In the genomic region with DNA sequence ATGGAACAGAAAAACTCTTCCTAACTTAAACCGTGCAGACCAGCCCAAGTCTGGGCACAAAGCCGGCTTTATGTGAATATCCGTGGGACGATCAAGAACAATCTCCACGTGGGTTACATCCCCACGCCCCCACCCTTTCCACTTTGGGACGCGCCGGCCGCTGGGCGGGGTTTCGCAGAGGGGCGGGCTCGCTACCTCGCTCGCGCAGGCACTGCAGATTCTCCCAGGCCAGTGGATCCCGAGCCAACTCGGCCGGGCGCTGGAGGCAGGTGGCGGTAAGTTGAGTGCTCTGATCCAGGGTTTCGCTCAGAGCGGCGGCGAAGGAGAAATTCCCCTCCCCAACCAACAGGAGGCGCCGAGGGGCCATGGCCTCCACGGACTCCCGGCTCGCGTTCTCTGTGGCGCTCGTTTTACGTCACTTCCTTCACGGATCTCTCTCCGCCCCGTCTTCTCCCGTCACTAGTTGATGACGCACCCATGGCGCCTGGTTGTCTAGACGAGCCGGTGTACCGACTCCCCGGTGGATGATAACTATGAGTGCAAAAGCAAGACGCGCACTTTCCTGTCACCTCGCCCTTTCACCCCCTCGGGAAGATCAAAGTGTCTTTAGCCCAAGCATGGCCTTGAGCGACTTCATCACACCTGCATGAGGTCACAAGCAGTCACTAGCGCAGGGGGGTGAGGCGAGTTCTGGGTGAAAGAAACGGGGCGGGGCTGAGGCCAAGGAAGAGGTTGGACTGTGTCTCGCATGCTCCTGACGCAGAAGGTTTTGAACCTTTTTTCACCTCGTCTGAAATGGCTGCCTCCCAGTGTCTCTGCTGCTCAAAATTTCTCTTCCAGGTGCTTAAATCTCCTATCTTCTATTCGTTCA, we compare ENCODE assay signal across 1 cellular context.
A peak's percentile ranks its signal among the peaks of the same experiment; 100 is the strongest.
TF ChIP-seq lines count a peak whose summit lies in the region.

A gene with protein sequence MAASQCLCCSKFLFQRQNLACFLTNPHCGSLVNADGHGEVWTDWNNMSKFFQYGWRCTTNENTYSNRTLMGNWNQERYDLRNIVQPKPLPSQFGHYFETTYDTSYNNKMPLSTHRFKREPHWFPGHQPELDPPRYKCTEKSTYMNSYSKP (plus strand): TSS at position 776 of the 871 bp plus-strand sequence. CDS start 20 bp downstream, at position 796.
A gene with protein sequence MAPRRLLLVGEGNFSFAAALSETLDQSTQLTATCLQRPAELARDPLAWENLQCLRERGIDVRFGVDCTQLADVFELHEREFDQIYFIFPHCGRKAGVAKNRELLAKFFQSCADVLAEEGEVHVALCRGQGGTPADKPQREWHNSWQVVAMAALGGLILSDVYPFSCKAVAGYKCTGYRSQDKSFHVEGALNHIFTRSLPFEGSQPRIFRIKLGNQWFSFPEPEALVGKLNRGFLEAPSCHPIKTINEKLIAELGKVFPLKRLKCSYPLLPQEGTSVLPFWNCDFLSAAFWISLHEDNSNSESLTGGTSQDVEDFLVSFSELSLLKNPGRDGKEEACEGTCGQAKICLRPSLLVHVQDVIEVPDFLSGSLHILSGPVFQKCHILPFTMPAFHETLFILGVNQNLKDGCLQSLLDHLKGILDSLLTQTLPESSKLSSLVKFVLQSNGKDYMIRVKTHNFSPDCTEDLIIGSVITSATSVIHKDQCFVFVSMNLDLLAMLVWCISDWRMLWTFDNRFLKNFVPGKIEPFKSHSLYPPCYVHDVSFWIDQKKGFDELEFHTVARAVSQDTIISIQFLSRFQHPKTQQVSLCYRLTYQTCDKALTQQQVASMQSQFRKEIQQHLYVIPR (minus strand): TSS at position 400 of the 871 bp plus-strand sequence. CDS start 33 bp downstream, at position 367.

TF ChIP-seq in HepG2, 621 proteins besides CTCF, POLR2A, EP300 and RAD21 (continued from another document and continues in another):
- TF ChIP-seq, protein P1, sequence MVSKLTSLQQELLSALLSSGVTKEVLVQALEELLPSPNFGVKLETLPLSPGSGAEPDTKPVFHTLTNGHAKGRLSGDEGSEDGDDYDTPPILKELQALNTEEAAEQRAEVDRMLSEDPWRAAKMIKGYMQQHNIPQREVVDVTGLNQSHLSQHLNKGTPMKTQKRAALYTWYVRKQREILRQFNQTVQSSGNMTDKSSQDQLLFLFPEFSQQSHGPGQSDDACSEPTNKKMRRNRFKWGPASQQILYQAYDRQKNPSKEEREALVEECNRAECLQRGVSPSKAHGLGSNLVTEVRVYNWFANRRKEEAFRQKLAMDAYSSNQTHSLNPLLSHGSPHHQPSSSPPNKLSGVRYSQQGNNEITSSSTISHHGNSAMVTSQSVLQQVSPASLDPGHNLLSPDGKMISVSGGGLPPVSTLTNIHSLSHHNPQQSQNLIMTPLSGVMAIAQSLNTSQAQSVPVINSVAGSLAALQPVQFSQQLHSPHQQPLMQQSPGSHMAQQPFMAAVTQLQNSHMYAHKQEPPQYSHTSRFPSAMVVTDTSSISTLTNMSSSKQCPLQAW (CRISPR knock-in tag; IDR thresholded peaks at IDR 0.05) = peak; percentile 85; the same call in 1 of the 2 replicates
- TF ChIP-seq EZH2 (conservative IDR thresholded peaks at IDR 0.05; ENCODE audit: low read depth, low read length) (no peak), NPAS2 (CRISPR knock-in tag; IDR thresholded peaks at IDR 0.05; ENCODE audit: borderline replicate concordance) (no peak), ZNF292 (CRISPR knock-in tag; IDR thresholded peaks at IDR 0.05; ENCODE audit: borderline replicate concordance, low read depth) (peak; percentile 58; the same call in 1 of the 2 replicates), NBN (conservative IDR thresholded peaks at IDR 0.05) (no peak), ZNF44 (CRISPR knock-in tag; IDR thresholded peaks at IDR 0.05) (no peak), ATAD3A (CRISPR knock-in tag; IDR thresholded peaks at IDR 0.05) (no peak), REL (CRISPR knock-in tag; conservative IDR thresholded peaks at IDR 0.05) (no peak), PPARG (CRISPR knock-in tag; conservative IDR thresholded peaks at IDR 0.05) (peak; percentile 63; the same call in 1 of the 2 replicates), PTBP1 (IDR thresholded peaks at IDR 0.05; ENCODE audit: low read depth, low read length, poor library complexity, severe bottlenecking) (no peak), SP140L (CRISPR knock-in tag; IDR thresholded peaks at IDR 0.05; ENCODE audit: borderline replicate concordance) (no peak), RXRB (CRISPR knock-in tag; IDR thresholded peaks at IDR 0.05; ENCODE audit: borderline replicate concordance) (peak; percentile 67), ZNF17 (CRISPR knock-in tag; IDR thresholded peaks at IDR 0.05) (no peak), ZNF615 (CRISPR knock-in tag; IDR thresholded peaks at IDR 0.05; ENCODE audit: borderline replicate concordance) (no peak), ZSCAN20 (CRISPR knock-in tag; IDR thresholded peaks at IDR 0.05; ENCODE audit: borderline replicate concordance) (no peak), AGO1 (IDR thresholded peaks at IDR 0.05; ENCODE audit: low read depth, low read length, poor library complexity, severe bottlenecking) (no peak), ZNF382 (CRISPR knock-in tag; IDR thresholded peaks at IDR 0.05; ENCODE audit: borderline replicate concordance) (no peak), TRIM24 (CRISPR knock-in tag; IDR thresholded peaks at IDR 0.05) (peak; percentile 26; the same call in 1 of the 2 replicates), SALL1 (CRISPR knock-in tag; IDR thresholded peaks at IDR 0.05) (peak; percentile 86; the same call in 1 of the 2 replicates), ELF4 (CRISPR knock-in tag; IDR thresholded peaks at IDR 0.05; ENCODE audit: borderline replicate concordance) (peak; percentile 47; the same call in 1 of the 2 replicates), ZNF556 (CRISPR knock-in tag; IDR thresholded peaks at IDR 0.05; ENCODE audit: borderline replicate concordance) (0 out of 2 replicates have a peak, but pooled peaks have one; percentile 20), ATM (IDR thresholded peaks at IDR 0.05; ENCODE audit: borderline replicate concordance) (no peak), U2AF2 (IDR thresholded peaks at IDR 0.05; ENCODE audit: low read depth, low read length) (no peak), POLR2AphosphoS2 (IDR thresholded peaks at IDR 0.05; ENCODE audit: low read depth, low read length) (0 out of 2 replicates have a peak, but pooled peaks have one; percentile 52), ZNF329 (CRISPR knock-in tag; IDR thresholded peaks at IDR 0.05; ENCODE audit: low read depth) (peak; percentile 84), ZNF607 (CRISPR knock-in tag; IDR thresholded peaks at IDR 0.05; ENCODE audit: borderline replicate concordance) (no peak; the same call in none of the 2 replicates), PRMT3 (CRISPR knock-in tag; IDR thresholded peaks at IDR 0.05; ENCODE audit: borderline replicate concordance, low read depth) (no peak)
- TF ChIP-seq, protein P2, sequence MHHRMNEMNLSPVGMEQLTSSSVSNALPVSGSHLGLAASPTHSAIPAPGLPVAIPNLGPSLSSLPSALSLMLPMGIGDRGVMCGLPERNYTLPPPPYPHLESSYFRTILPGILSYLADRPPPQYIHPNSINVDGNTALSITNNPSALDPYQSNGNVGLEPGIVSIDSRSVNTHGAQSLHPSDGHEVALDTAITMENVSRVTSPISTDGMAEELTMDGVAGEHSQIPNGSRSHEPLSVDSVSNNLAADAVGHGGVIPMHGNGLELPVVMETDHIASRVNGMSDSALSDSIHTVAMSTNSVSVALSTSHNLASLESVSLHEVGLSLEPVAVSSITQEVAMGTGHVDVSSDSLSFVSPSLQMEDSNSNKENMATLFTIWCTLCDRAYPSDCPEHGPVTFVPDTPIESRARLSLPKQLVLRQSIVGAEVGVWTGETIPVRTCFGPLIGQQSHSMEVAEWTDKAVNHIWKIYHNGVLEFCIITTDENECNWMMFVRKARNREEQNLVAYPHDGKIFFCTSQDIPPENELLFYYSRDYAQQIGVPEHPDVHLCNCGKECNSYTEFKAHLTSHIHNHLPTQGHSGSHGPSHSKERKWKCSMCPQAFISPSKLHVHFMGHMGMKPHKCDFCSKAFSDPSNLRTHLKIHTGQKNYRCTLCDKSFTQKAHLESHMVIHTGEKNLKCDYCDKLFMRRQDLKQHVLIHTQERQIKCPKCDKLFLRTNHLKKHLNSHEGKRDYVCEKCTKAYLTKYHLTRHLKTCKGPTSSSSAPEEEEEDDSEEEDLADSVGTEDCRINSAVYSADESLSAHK (CRISPR knock-in tag; IDR thresholded peaks at IDR 0.05; ENCODE audit: borderline replicate concordance) = no peak
- TF ChIP-seq, protein P3, sequence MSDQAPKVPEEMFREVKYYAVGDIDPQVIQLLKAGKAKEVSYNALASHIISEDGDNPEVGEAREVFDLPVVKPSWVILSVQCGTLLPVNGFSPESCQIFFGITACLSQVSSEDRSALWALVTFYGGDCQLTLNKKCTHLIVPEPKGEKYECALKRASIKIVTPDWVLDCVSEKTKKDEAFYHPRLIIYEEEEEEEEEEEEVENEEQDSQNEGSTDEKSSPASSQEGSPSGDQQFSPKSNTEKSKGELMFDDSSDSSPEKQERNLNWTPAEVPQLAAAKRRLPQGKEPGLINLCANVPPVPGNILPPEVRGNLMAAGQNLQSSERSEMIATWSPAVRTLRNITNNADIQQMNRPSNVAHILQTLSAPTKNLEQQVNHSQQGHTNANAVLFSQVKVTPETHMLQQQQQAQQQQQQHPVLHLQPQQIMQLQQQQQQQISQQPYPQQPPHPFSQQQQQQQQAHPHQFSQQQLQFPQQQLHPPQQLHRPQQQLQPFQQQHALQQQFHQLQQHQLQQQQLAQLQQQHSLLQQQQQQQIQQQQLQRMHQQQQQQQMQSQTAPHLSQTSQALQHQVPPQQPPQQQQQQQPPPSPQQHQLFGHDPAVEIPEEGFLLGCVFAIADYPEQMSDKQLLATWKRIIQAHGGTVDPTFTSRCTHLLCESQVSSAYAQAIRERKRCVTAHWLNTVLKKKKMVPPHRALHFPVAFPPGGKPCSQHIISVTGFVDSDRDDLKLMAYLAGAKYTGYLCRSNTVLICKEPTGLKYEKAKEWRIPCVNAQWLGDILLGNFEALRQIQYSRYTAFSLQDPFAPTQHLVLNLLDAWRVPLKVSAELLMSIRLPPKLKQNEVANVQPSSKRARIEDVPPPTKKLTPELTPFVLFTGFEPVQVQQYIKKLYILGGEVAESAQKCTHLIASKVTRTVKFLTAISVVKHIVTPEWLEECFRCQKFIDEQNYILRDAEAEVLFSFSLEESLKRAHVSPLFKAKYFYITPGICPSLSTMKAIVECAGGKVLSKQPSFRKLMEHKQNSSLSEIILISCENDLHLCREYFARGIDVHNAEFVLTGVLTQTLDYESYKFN (CRISPR knock-in tag; conservative IDR thresholded peaks at IDR 0.05) = peak; percentile 71
- TF ChIP-seq, protein P4, sequence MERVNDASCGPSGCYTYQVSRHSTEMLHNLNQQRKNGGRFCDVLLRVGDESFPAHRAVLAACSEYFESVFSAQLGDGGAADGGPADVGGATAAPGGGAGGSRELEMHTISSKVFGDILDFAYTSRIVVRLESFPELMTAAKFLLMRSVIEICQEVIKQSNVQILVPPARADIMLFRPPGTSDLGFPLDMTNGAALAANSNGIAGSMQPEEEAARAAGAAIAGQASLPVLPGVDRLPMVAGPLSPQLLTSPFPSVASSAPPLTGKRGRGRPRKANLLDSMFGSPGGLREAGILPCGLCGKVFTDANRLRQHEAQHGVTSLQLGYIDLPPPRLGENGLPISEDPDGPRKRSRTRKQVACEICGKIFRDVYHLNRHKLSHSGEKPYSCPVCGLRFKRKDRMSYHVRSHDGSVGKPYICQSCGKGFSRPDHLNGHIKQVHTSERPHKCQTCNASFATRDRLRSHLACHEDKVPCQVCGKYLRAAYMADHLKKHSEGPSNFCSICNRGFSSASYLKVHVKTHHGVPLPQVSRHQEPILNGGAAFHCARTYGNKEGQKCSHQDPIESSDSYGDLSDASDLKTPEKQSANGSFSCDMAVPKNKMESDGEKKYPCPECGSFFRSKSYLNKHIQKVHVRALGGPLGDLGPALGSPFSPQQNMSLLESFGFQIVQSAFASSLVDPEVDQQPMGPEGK (CRISPR knock-in tag; IDR thresholded peaks at IDR 0.05) = peak; percentile 57
- TF ChIP-seq, protein P5, sequence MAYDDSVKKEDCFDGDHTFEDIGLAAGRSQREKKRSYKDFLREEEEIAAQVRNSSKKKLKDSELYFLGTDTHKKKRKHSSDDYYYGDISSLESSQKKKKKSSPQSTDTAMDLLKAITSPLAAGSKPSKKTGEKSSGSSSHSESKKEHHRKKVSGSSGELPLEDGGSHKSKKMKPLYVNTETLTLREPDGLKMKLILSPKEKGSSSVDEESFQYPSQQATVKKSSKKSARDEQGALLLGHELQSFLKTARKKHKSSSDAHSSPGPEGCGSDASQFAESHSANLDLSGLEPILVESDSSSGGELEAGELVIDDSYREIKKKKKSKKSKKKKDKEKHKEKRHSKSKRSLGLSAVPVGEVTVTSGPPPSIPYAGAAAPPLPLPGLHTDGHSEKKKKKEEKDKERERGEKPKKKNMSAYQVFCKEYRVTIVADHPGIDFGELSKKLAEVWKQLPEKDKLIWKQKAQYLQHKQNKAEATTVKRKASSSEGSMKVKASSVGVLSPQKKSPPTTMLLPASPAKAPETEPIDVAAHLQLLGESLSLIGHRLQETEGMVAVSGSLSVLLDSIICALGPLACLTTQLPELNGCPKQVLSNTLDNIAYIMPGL (CRISPR knock-in tag; IDR thresholded peaks at IDR 0.05; ENCODE audit: borderline replicate concordance in 1 of 2, low read depth in 1 of 2) = peak; percentile 95 to 97
- TF ChIP-seq, protein P6, sequence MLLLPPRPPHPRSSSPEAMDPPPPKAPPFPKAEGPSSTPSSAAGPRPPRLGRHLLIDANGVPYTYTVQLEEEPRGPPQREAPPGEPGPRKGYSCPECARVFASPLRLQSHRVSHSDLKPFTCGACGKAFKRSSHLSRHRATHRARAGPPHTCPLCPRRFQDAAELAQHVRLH (CRISPR knock-in tag; IDR thresholded peaks at IDR 0.05; ENCODE audit: borderline replicate concordance, low read depth) = peak; percentile 47; the same call in 1 of the 2 replicates
- TF ChIP-seq, protein P7, sequence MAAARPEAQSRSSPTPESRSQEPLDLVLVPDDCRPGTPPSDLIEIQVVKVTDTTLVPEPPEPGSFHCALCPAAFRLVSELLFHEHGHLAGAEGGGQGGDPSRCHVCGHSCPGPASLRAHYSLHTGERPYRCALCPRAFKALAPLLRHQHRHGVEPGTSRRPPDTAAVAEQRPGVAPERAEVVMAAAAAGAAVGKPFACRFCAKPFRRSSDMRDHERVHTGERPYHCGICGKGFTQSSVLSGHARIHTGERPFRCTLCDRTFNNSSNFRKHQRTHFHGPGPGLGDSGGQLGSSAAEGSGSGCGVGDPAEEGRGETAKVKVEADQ (CRISPR knock-in tag; IDR thresholded peaks at IDR 0.05; ENCODE audit: borderline replicate concordance) = no peak
- TF ChIP-seq, protein P8, sequence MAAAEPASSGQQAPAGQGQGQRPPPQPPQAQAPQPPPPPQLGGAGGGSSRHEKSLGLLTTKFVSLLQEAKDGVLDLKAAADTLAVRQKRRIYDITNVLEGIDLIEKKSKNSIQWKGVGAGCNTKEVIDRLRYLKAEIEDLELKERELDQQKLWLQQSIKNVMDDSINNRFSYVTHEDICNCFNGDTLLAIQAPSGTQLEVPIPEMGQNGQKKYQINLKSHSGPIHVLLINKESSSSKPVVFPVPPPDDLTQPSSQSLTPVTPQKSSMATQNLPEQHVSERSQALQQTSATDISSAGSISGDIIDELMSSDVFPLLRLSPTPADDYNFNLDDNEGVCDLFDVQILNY (CRISPR knock-in tag; conservative IDR thresholded peaks at IDR 0.05) = peak; percentile 16; the same call in 1 of the 2 replicates
- TF ChIP-seq, protein P9, sequence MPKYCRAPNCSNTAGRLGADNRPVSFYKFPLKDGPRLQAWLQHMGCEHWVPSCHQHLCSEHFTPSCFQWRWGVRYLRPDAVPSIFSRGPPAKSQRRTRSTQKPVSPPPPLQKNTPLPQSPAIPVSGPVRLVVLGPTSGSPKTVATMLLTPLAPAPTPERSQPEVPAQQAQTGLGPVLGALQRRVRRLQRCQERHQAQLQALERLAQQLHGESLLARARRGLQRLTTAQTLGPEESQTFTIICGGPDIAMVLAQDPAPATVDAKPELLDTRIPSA (CRISPR knock-in tag; IDR thresholded peaks at IDR 0.05; ENCODE audit: borderline replicate concordance) = no peak
- TF ChIP-seq, protein P10, sequence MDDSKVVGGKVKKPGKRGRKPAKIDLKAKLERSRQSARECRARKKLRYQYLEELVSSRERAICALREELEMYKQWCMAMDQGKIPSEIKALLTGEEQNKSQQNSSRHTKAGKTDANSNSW (CRISPR knock-in tag; IDR thresholded peaks at IDR 0.05; ENCODE audit: borderline replicate concordance) = no peak
